Comparison of ENCODE assay signal across 8 cellular contexts in the genomic region with DNA sequence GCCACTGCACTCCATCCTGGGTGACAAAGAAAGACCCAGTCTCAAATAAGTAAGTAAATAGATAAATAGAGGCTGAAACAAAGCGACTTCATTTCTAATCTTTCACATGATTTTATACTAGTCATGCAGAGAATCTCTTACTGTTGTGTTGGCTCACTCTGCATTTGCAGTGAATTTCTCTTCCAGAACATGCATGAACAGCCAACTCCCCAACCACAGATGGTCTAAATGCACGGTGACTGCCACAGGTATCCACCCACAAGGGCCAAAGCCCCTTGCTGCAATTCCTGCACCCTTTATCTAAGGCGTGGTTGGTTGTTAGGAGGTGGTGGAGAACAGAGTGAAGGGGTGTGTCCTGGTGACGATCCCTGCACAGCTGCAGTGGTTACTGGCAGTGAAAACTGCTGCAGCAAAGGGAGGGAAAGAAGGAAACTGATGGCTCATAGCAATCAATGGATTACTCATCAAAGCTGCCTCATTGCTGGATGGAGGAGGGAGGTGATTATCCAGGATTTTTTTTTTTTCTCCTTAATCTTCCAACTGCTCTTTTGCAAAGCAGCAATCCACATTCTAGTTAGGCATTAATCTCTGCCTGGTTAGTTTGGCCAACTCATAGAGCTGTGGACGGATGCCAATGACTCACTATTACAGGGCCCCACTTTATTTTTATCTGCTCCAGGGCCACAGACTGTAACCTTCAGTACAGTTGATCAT. TPM values are rescaled to one million over a fixed set of nuclear protein-coding genes. Genes with fewer than 3 reads are reported as not detected.
A peak's percentile ranks its signal among the peaks of the same experiment; 100 is the strongest.
DNase-seq lines count a peak whose midpoint lies in the region; ATAC-seq, FAIRE-seq and TF ChIP-seq lines count a peak whose summit lies in the region.

No MANE protein-coding gene starts in this region.

- CTCF ChIA-PET in A549 (lab: Yijun Ruan, JAX), result interaction anchor here (0.6 to 1.2 kb wide), 3 partner anchors 9 to 54 kb away, joined by 3 to 4 read pairs (median 3); no protein-coding TSS in a partner anchor

- H3K79me2 ChIP-seq in osteoblast (ENCODE audit: insufficient read depth, low read length), result no peaks in the 10 kb centered on the region

- TF ChIP-seq EP300 in A549 (IDR thresholded peaks at IDR 0.05), result peak; percentile 47 to 67; a peak in 2 of 5 replicates

- TF ChIP-seq CTCF in A549 (IDR thresholded peaks at IDR 0.05), result no peak
- no peak for TF ChIP-seq CTCF in osteoblast (IDR thresholded peaks at IDR 0.05; ENCODE audit: extremely low read depth, low read depth, low read length)

- peak; percentile 86 to 88 for DNase-seq in A549 (ENCODE audit: low read depth in 1 of 2, low spot score in 1 of 2)
- no peak for DNase-seq in GM12892 (ENCODE audit: insufficient read length)
- DNase-seq in RPMI7951 (ENCODE audit: low read depth), result peak; percentile 98
- DNase-seq in osteoblast (ENCODE audit: insufficient read length, low spot score, missing footprints), result peak; percentile 93
- no peak for DNase-seq in COLO668 (lab: John Stamatoyannopoulos, UW; ENCODE audit: unreplicated experiment)
- DNase-seq in activated gamma-delta T cell treated with Interleukin-2 at 50 U/mL for 16 hours, result no peak

- H2AFZ ChIP-seq in osteoblast (ENCODE audit: low read length), result no peak overlapping the region

- ATAC-seq in A549 (peak; percentile 94 to 95), HG02852 (IDR thresholded peaks at IDR 0.05; ENCODE audit: unreplicated experiment) (peak; percentile 38), esophagus mucosa (peak; percentile 97)

- H3K36me3 ChIP-seq in osteoblast (ENCODE audit: insufficient read depth, low read length), result no peaks in the 10 kb centered on the region

- peak; percentile 34 to 47; a peak in 4 of 5 replicates for TF ChIP-seq RAD21 in A549 (conservative IDR thresholded peaks at IDR 0.05 in 1 of 2, IDR thresholded peaks at IDR 0.05 in 1 of 2)

- H3K4me2 ChIP-seq in A549 (peak overlapping the region; percentile 98), osteoblast (ENCODE audit: insufficient read depth, low read length) (peak overlapping the region; percentile 70)

- peak overlapping the region; percentile 20; the same call in 2 of the 3 replicates for H3K4me3 ChIP-seq in A549
- peak overlapping the region; percentile 14 for H3K4me3 ChIP-seq in osteoblast (ENCODE audit: insufficient read depth, low read length)

- H3K9me3 ChIP-seq in A549 (peaks cover 3% of the 10 kb centered on the region; the same call in 1 of the 3 replicates), osteoblast (ENCODE audit: low read depth, low read length) (no peaks in the 10 kb centered on the region)

- peak; percentile 74 for FAIRE-seq in A549 (lab: Jason Lieb, UNC)
- peak; percentile 36 for FAIRE-seq in GM12892 (lab: Jason Lieb, UNC)

- H3K27ac ChIP-seq in A549, result peak overlapping the region; percentile 74 to 85
- H3K27ac ChIP-seq in osteoblast (ENCODE audit: low read depth, low read length), result peak overlapping the region; percentile 18

- no peaks in the 10 kb centered on the region for H4K20me1 ChIP-seq in osteoblast (ENCODE audit: insufficient read depth, low read length)

- no peak for TF ChIP-seq POLR2A in A549 (IDR thresholded peaks at IDR 0.05; ENCODE audit: low read length)
- no peak for TF ChIP-seq POLR2A in GM12892 (IDR thresholded peaks at IDR 0.05; ENCODE audit: low read depth, low read length)

- no peaks in the 10 kb centered on the region for H3K27me3 ChIP-seq in osteoblast (ENCODE audit: insufficient read depth, low read length)

- H3K4me1 ChIP-seq in A549, result peaks cover 61% of the 10 kb centered on the region
- H3K4me1 ChIP-seq in osteoblast (ENCODE audit: insufficient read depth, low read length), result peaks cover 22% of the 10 kb centered on the region

- under 1% methylated on average over 5 of the region's 5 CpGs for WGBS in A549 (ENCODE audit: missing lambda C conversion rate)

- POLR2A ChIA-PET in A549 (lab: Yijun Ruan, JAX), result interaction anchor here (0.7 to 1.1 kb wide), 4 partner anchors 50 to 179 kb away, joined by 3 to 4 read pairs (median 3); no protein-coding TSS in a partner anchor

TF ChIP-seq in A549, 52 proteins besides CTCF, POLR2A, EP300 and RAD21:
- TF ChIP-seq MAFK (IDR thresholded peaks at IDR 0.05; ENCODE audit: partially characterized antibody) (peak; percentile 72), HOXB5 (CRISPR knock-in tag; IDR thresholded peaks at IDR 0.05) (peak; percentile 31; the same call in 1 of the 2 replicates), FOSL2 (IDR thresholded peaks at IDR 0.05) (peak; percentile 94), FOSL2 (CRISPR knock-in tag; IDR thresholded peaks at IDR 0.05) (peak; percentile 93), ZSCAN20 (CRISPR knock-in tag; IDR thresholded peaks at IDR 0.05) (no peak), ZNF302 (CRISPR knock-in tag; IDR thresholded peaks at IDR 0.05) (no peak), RARB (CRISPR knock-in tag; IDR thresholded peaks at IDR 0.05) (no peak), PHF8 (IDR thresholded peaks at IDR 0.05; ENCODE audit: borderline replicate concordance, low read depth) (no peak), GATA3 (IDR thresholded peaks at IDR 0.05; ENCODE audit: borderline replicate concordance) (peak; percentile 86), RNF2 (IDR thresholded peaks at IDR 0.05; ENCODE audit: borderline replicate concordance, low read depth) (no peak), JUNB (IDR thresholded peaks at IDR 0.05) (peak; percentile 97), CEBPB (IDR thresholded peaks at IDR 0.05) (peak in 1 of 2 experiments; percentile 61; a peak in 1 of 4 replicates), JUN (IDR thresholded peaks at IDR 0.05) (peak; percentile 85 to 89), ESRRA (IDR thresholded peaks at IDR 0.05; ENCODE audit: borderline replicate concordance, low read length) (no peak), EHF (CRISPR knock-in tag; IDR thresholded peaks at IDR 0.05) (no peak), POLR2AphosphoS2 (conservative IDR thresholded peaks at IDR 0.05; ENCODE audit: low read length) (no peak), SMC3 (IDR thresholded peaks at IDR 0.05) (peak; percentile 48), HES2 (IDR thresholded peaks at IDR 0.05) (no peak), KDM5A (IDR thresholded peaks at IDR 0.05) (no peak), CHD4 (IDR thresholded peaks at IDR 0.05; ENCODE audit: borderline replicate concordance) (no peak), NFE2L2 (conservative IDR thresholded peaks at IDR 0.05; ENCODE audit: low read length) (no peak)
- TF ChIP-seq, protein P1, sequence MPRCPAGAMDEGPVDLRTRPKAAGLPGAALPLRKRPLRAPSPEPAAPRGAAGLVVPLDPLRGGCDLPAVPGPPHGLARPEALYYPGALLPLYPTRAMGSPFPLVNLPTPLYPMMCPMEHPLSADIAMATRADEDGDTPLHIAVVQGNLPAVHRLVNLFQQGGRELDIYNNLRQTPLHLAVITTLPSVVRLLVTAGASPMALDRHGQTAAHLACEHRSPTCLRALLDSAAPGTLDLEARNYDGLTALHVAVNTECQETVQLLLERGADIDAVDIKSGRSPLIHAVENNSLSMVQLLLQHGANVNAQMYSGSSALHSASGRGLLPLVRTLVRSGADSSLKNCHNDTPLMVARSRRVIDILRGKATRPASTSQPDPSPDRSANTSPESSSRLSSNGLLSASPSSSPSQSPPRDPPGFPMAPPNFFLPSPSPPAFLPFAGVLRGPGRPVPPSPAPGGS (IDR thresholded peaks at IDR 0.05), result 0 out of 3 replicates have a peak, but pooled peaks have one; percentile 53
- TF ChIP-seq, protein P2, sequence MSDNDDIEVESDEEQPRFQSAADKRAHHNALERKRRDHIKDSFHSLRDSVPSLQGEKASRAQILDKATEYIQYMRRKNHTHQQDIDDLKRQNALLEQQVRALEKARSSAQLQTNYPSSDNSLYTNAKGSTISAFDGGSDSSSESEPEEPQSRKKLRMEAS (IDR thresholded peaks at IDR 0.05), result peak; percentile 66; the same call in 1 of the 2 replicates
- TF ChIP-seq, protein P3, sequence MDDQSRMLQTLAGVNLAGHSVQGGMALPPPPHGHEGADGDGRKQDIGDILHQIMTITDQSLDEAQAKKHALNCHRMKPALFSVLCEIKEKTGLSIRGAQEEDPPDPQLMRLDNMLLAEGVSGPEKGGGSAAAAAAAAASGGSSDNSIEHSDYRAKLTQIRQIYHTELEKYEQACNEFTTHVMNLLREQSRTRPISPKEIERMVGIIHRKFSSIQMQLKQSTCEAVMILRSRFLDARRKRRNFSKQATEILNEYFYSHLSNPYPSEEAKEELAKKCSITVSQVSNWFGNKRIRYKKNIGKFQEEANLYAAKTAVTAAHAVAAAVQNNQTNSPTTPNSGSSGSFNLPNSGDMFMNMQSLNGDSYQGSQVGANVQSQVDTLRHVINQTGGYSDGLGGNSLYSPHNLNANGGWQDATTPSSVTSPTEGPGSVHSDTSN (IDR thresholded peaks at IDR 0.05), result 0 out of 2 replicates have a peak, but pooled peaks have one; percentile 50

RNA-seq across cellular contexts. Expression of gene PRTFDC1, which starts 50.6 kb away (rescaled TPM):
- polyA plus RNA-seq in A549 (2011; rRNA removed), result 32.5 and 39.2 TPM in 2 replicates
- polyA plus RNA-seq in A549 (2012; cell fraction: cytosol; rRNA removed), result 10.0 and 14.5 TPM in 2 replicates
- polyA plus RNA-seq in A549 (2012; cell fraction: nucleus; rRNA removed), result 4.4 and 6.2 TPM in 2 replicates
- 33.1 to 35.6 TPM (median 34.0 TPM) in 3 replicates for polyA plus RNA-seq in A549 (2017; fragmentation: RNase III; extraction: RNeasy Plus Mini Kit Qiagen cat#74134 plus additional on column Dnase treatment)
- polyA minus RNA-seq in A549 (2011; rRNA and poly(A)+ RNA removed), result 10.4 and 12.1 TPM in 2 replicates
- 0.68 TPM for polyA plus RNA-seq in GM12892 (2012; ENCODE audit: missing spikeins)
- not detected in 2 replicates for total RNA-seq in RPMI7951 (2014; rRNA removed; shearing (Covaris generic))
- 2.1 TPM for total RNA-seq in esophagus mucosa
- 5.1 and 5.3 TPM in 2 replicates for total RNA-seq in osteoblast

Comparison
In these comparisons a context has a peak if more than half of its experiments do, and no peak if none do; other contexts are left out.
1. ATAC-seq: peak in every context shown above with its lines; median percentile 97 in esophagus mucosa; 94 in A549; 38 in HG02852.
2. DNase-seq: peak in A549 (2 of 2), RPMI7951 (single experiment) and osteoblast (single experiment); none in GM12892 (single experiment), COLO668 (single experiment) and activated gamma-delta T cell treated with Interleukin-2 at 50 U/mL for 16 hours (single experiment).